20 cellular contexts compared by ENCODE assay signal in genomic region chr2:171089489-171089888, GRCh38.
DNase-seq lines count a peak whose midpoint lies in the region; ATAC-seq, FAIRE-seq and TF ChIP-seq lines count a peak whose summit lies in the region.
"Had no signal": no experiment of that assay in that cellular context is flagged by ENCODE, and none has a peak within 500 bp of the region (broad histone marks: within the 10 kb centered on the region; RNA-seq: fewer than 3 reads in every experiment).

No MANE protein-coding gene starts in this region.

- no peak for DNase-seq in GM12891 (ENCODE audit: insufficient read length, low spot score)
- DNase-seq in T-cell = no peak
- DNase-seq in left lobe of liver (ENCODE audit: low spot score) = peak; percentile 58
- no peak for DNase-seq in naive thymus-derived CD8-positive, alpha-beta T cell
- no peak for DNase-seq in amygdala (lab: John Stamatoyannopoulos, UW)
- DNase-seq: C1 segment of cervical spinal cord, Calu3, DMS153, DND-41, NCI-H1092 treated with DMSO at 0.1 percent for 48 hours, NCI-H1436, NCI-H187 treated with DMSO at 0.1 percent for 48 hours, NCI-H2171 treated with DMSO at 0.1 percent for 48 hours, NCI-H345, NCI-H524 treated with DMSO at 0.1 percent for 48 hours, NCI-H774, SIG-M5 had no signal

- FAIRE-seq in GM12891 (lab: Jason Lieb, UNC) = peak; percentile 73
- FAIRE-seq: GM18507 had no signal

- H3K27ac Mint-ChIP-seq in T-cell = peak overlapping the region; percentile 95 to 97
- H3K27ac Mint-ChIP-seq in naive thymus-derived CD8-positive, alpha-beta T cell = peak overlapping the region in 8 of 10 donors; percentile 26 to 97 (median 84)

- H3K27me3 Mint-ChIP-seq in T-cell = no peaks in the 10 kb centered on the region
- no peaks in the 10 kb centered on the region for H3K27me3 Mint-ChIP-seq in naive thymus-derived CD8-positive, alpha-beta T cell

- peaks cover 21% of the 10 kb centered on the region for H3K36me3 Mint-ChIP-seq in T-cell
- peaks cover 0 to 16% (median 3%) of the 10 kb centered on the region in 3 donors for H3K36me3 Mint-ChIP-seq in naive thymus-derived CD8-positive, alpha-beta T cell

- POLR2A ChIA-PET in T-cell (lab: Charles Lee) = interaction anchor here in 1 of 2 donors (0.8 kb wide), 1 partner anchor 68 kb away, joined by 3 read pairs; no protein-coding TSS in a partner anchor
- POLR2A ChIA-PET in naive thymus-derived CD8-positive, alpha-beta T cell (lab: Charles Lee) = no interaction called here

- no peaks in the 10 kb centered on the region for H3K9me3 Mint-ChIP-seq in T-cell
- no peaks in the 10 kb centered on the region for H3K9me3 Mint-ChIP-seq in naive thymus-derived CD8-positive, alpha-beta T cell

- ATAC-seq in T-cell (replicated peaks in 1 of 4) (no peak), left lobe of liver (peak; percentile 78), GM21381 (IDR thresholded peaks at IDR 0.05; ENCODE audit: unreplicated experiment) (no peak), GM21515 (IDR thresholded peaks at IDR 0.05; ENCODE audit: unreplicated experiment) (no peak)
- ATAC-seq in naive thymus-derived CD8-positive, alpha-beta T cell = no peak

- no peak for TF ChIP-seq POLR2A in GM12891 (IDR thresholded peaks at IDR 0.05; ENCODE audit: low read depth, low read length)

- peaks cover 72 to 76% (median 72%) of the 10 kb centered on the region in 3 donors for H3K4me1 Mint-ChIP-seq in T-cell
- H3K4me1 Mint-ChIP-seq in naive thymus-derived CD8-positive, alpha-beta T cell = peaks cover 28 to 66% (median 59%) of the 10 kb centered on the region in 4 donors

- CTCF ChIA-PET in T-cell (lab: Charles Lee) = interaction anchor here in 1 of 2 donors (1.1 kb wide), 1 partner anchor 69 kb away, joined by 4 read pairs; no protein-coding TSS in a partner anchor

- peak overlapping the region in 1 of 3 donors; percentile 2 for H3K4me3 Mint-ChIP-seq in T-cell
- H3K4me3 Mint-ChIP-seq in naive thymus-derived CD8-positive, alpha-beta T cell = peak overlapping the region in 1 of 10 donors; percentile 2

TF ChIP-seq in GM12891, 5 proteins besides CTCF, POLR2A, EP300 and RAD21:
- TF ChIP-seq POU2F2 (IDR thresholded peaks at IDR 0.05; ENCODE audit: low read depth, low read length) (no peak), PAX5 (IDR thresholded peaks at IDR 0.05; ENCODE audit: insufficient read depth, low read length, severe bottlenecking) (no peak), TAF1 (IDR thresholded peaks at IDR 0.05; ENCODE audit: low read depth, low read length) (no peak), SPI1 (IDR thresholded peaks at IDR 0.05; ENCODE audit: low read depth, low read length) (no peak), POLR2AphosphoS5 (IDR thresholded peaks at IDR 0.05; ENCODE audit: low read depth, low read length) (no peak)
